Comparison of ENCODE assay signal across 1 cellular context in genomic region chr17:13538841-13539411, GRCh38.
TF ChIP-seq lines count a peak whose summit lies in the region.

No MANE protein-coding gene starts in this region.

TF ChIP-seq in IMR-90, 13 proteins besides CTCF, POLR2A, EP300 and RAD21 (continued from another document):
- TF ChIP-seq MXI1 (IDR thresholded peaks at IDR 0.05; ENCODE audit: borderline replicate concordance, low read depth, low read length) (no peak), SMC3 (IDR thresholded peaks at IDR 0.05; ENCODE audit: low read depth, low read length) (no peak), CHD1 (IDR thresholded peaks at IDR 0.05; ENCODE audit: low read depth, low read length) (no peak), MAZ (IDR thresholded peaks at IDR 0.05; ENCODE audit: borderline replicate concordance, low read depth, low read length) (no peak), RFX5 (IDR thresholded peaks at IDR 0.05; ENCODE audit: low read depth, low read length) (no peak), MAFK (IDR thresholded peaks at IDR 0.05; ENCODE audit: low read depth, low read length) (no peak), FOS (IDR thresholded peaks at IDR 0.05; ENCODE audit: low read depth, low read length) (no peak), NFE2L2 (IDR thresholded peaks at IDR 0.05; ENCODE audit: low read depth, low read length) (no peak)
